ENCODE assay signal across 8 cellular contexts in genomic region chr1:12275370-12275769, GRCh38. TPM values are rescaled to one million over a fixed set of nuclear protein-coding genes. Genes with fewer than 3 reads are reported as not detected.
DNase-seq lines count a peak whose midpoint lies in the region; ATAC-seq and TF ChIP-seq lines count a peak whose summit lies in the region.

No MANE protein-coding gene starts in this region.

- DNase-seq in Daoy (ENCODE audit: low read depth) (peak; percentile 50), MM.1S (no peak), activated T-cell treated with anti-CD3 and anti-CD28 coated beads for 1 hour (ENCODE audit: low read depth) (peak; percentile 35), foreskin keratinocyte (no peak), spleen (no peak), CD1c-positive myeloid dendritic cell (ENCODE audit: extremely low spot score) (no peak), NCI-H2171 (lab: John Stamatoyannopoulos, UW) (no peak), DMS114 treated with DMSO at 0.1 percent for 48 hours (lab: John Stamatoyannopoulos, UW; ENCODE audit: unreplicated experiment) (no peak)

- WGBS in spleen, 5 donors, result 64 to 84% (median 75%) methylated on average over 4 of the region's 4 CpGs

- H3K27ac ChIP-seq in MM.1S (ENCODE audit: low read length) (no peak overlapping the region), foreskin keratinocyte (no peak overlapping the region), spleen (no peak overlapping the region)

- no peak overlapping the region for H3K4me2 ChIP-seq in MM.1S (ENCODE audit: low read depth, low read length)

- no peaks in the 10 kb centered on the region for H3F3A ChIP-seq in MM.1S (ENCODE audit: insufficient read depth, low read length)

- H3K27me3 ChIP-seq in MM.1S (replicated peaks; ENCODE audit: insufficient read depth, low read length) (no peaks in the 10 kb centered on the region), foreskin keratinocyte (no peaks in the 10 kb centered on the region), spleen (replicated peaks in 1 of 7) (no peaks in the 10 kb centered on the region)

- intact Hi-C loops in spleen (cut with DNase I; ENCODE audit: low total_unique reads), result loop anchor here (10.0 kb wide), 2 partner anchors 109 to 379 kb away; no protein-coding TSS in a partner anchor

- no peaks in the 10 kb centered on the region for H3K9me2 ChIP-seq in MM.1S (replicated peaks; ENCODE audit: insufficient read depth, low read length)

- TF ChIP-seq CTCF in MM.1S (IDR thresholded peaks at IDR 0.05; ENCODE audit: low read length) (peak; percentile 57), foreskin keratinocyte (conservative IDR thresholded peaks at IDR 0.05) (peak; percentile 68), spleen (IDR thresholded peaks at IDR 0.05 in 8 of 11, conservative IDR thresholded peaks at IDR 0.05 in 3 of 11) (peak in 10 of 11 experiments; percentile 10 to 75 (median 55))

- no peak for TF ChIP-seq POLR2A in spleen (IDR thresholded peaks at IDR 0.05)

- H3K9ac ChIP-seq in MM.1S (ENCODE audit: low read length), result no peak overlapping the region

- H3K9me3 ChIP-seq in MM.1S (replicated peaks; ENCODE audit: insufficient read depth, low read length), result no peaks in the 10 kb centered on the region
- H3K9me3 ChIP-seq in spleen, result no peaks in the 10 kb centered on the region

- ATAC-seq in foreskin keratinocyte, result peak; percentile 32

- no peaks in the 10 kb centered on the region for H3K36me3 ChIP-seq in MM.1S (replicated peaks; ENCODE audit: insufficient read depth, low read length)
- peaks cover 3 to 100% (median 86%) of the 10 kb centered on the region in 6 donors for H3K36me3 ChIP-seq in spleen

- no peak overlapping the region for H3K4me3 ChIP-seq in MM.1S (ENCODE audit: low read length)
- no peak overlapping the region for H3K4me3 ChIP-seq in spleen

- H3K79me2 ChIP-seq in MM.1S (ENCODE audit: low read length), result no peaks in the 10 kb centered on the region

- no peaks in the 10 kb centered on the region for H3K4me1 ChIP-seq in MM.1S (ENCODE audit: low read length)
- H3K4me1 ChIP-seq in foreskin keratinocyte, result no peaks in the 10 kb centered on the region
- H3K4me1 ChIP-seq in spleen, result peaks cover 0 to 7% (median 0%) of the 10 kb centered on the region in 6 donors

- no peaks in the 10 kb centered on the region for H4K20me1 ChIP-seq in MM.1S (ENCODE audit: insufficient read depth, low read length)

- H2AFZ ChIP-seq in MM.1S (ENCODE audit: low read length), result no peak overlapping the region

RNA-seq across cellular contexts. Expression of gene VPS13D, which starts 45.5 kb away (rescaled TPM):
- 9.3 and 11.1 TPM in 2 replicates for total RNA-seq in Daoy (2014; rRNA removed; shearing (Covaris generic))
- 22.7 and 24.3 TPM in 2 replicates for total RNA-seq in foreskin keratinocyte
- 7.6 and 7.9 TPM in 2 replicates for polyA plus RNA-seq in foreskin keratinocyte
- 100 to 1,000 TPM in 1 of 7 donors, 10 to 100 TPM in 6; 70.3 to 108 (median 93.7) TPM for total RNA-seq in spleen
- polyA plus RNA-seq in spleen, result 10 to 100 TPM; 10.1 to 15.3 (median 10.5) TPM

Comparison
In these comparisons a context has a peak if more than half of its experiments do, and no peak if none do; other contexts are left out.
1. DNase-seq: peak in Daoy (single experiment) and activated T-cell treated with anti-CD3 and anti-CD28 coated beads for 1 hour (single experiment); none in MM.1S (single experiment), foreskin keratinocyte (0 of 2), spleen (single experiment), CD1c-positive myeloid dendritic cell (single experiment), NCI-H2171 (single experiment) and DMS114 treated with DMSO at 0.1 percent for 48 hours (single experiment).
2. Peak in every context shown above with its lines, with median percentiles within 50 percentile points of each other: CTCF ChIP-seq.